ENCODE assay signal across 9 cellular contexts in the genomic region with DNA sequence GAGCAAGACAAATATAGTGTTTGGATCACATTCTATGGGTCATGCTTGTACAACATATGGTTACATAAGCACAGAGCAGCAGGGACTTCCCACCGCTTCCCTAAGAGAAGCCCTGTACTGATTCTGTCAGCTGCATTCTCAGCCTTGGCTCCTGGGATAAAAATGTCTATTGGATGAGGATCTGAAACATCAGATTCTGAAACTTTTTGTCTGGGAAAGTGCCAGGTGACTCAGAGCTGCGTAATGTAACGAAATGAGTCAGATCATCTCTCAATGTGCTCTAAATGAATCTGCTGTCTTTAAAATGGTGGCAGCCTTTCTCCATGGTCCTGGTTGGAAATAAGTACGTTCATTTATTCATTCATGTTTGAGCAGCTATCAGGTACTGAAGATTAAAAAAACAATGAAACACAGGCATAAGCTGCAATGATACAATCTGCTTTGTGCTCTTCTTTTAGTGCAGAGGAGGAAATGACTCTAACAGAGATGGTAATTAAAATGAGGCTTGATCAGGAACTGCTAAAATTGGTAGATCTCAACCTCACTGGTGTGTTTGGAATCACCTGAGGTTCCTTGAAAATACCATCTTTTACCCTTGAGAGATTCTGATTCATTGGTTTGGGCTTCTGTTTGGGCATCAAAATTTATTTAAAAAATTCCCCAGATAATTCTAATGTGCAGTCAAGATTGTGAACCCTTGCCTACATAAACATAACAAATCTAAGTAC.
DNase-seq lines count a peak whose midpoint lies in the region; ATAC-seq and TF ChIP-seq lines count a peak whose summit lies in the region.
"Had no signal": no experiment of that assay in that cellular context is flagged by ENCODE, and none has a peak within 500 bp of the region (broad histone marks: within the 10 kb centered on the region; RNA-seq: fewer than 3 reads in every experiment).

No MANE protein-coding gene starts in this region.

- H4K20me1 ChIP-seq in SK-N-SH (ENCODE audit: insufficient read depth): no peaks in the 10 kb centered on the region

- CTCF ChIA-PET in AG04449 (lab: Yijun Ruan, JAX) (interaction anchor here (2.3 kb wide), 1 partner anchor 25 kb away, joined by 8 read pairs; no protein-coding TSS in a partner anchor), SK-N-SH (lab: Yijun Ruan, JAX) (no interaction called here)

- TF ChIP-seq CTCF in AG04449 (IDR thresholded peaks at IDR 0.05; ENCODE audit: insufficient read depth, low read length, missing control alignments) (no peak), SK-N-SH (IDR thresholded peaks at IDR 0.05) (no peak), foreskin keratinocyte (conservative IDR thresholded peaks at IDR 0.05) (no peak)

- H3K36me3 ChIP-seq in SK-N-SH (replicated peaks in 1 of 2; ENCODE audit: control insufficient read depth in 1 of 2, insufficient read depth in 2 of 2, low read length in 1 of 2): no peaks in the 10 kb centered on the region
- H3K36me3 ChIP-seq: heart right ventricle had no signal

- peaks cover 0 to 3% of the 10 kb centered on the region in 2 donors for H3K36me3 Mint-ChIP-seq in stimulated activated naive B cell treated with anti-CD40 and anti-IgM and Interleukin-4, amounts not matched to agents 10 μg/mL and 1 μg/mL and 100 μg/mL, for 72 hours

- peak overlapping the region; percentile 12; the same call in 1 of the 2 replicates for H3K9ac ChIP-seq in SK-N-SH

- no peaks in the 10 kb centered on the region for H3K79me2 ChIP-seq in SK-N-SH (ENCODE audit: insufficient read depth)

- H3K27ac ChIP-seq in SK-N-SH (ENCODE audit: low read depth in 2 of 2, low read length in 1 of 2) (peak overlapping the region; percentile 56 to 91; a peak in 3 of 4 replicates), foreskin keratinocyte (peak overlapping the region; percentile 62)
- H3K27ac ChIP-seq: heart right ventricle had no signal

- ATAC-seq in GM18873 (IDR thresholded peaks at IDR 0.05; ENCODE audit: low FRiP score, unreplicated experiment) (peak; percentile 84), HG03064 (IDR thresholded peaks at IDR 0.05; ENCODE audit: low read depth, unreplicated experiment) (peak; percentile 80), foreskin keratinocyte (peak; percentile 97)
- ATAC-seq in stimulated activated naive B cell treated with anti-CD40 and anti-IgM and Interleukin-4, amounts not matched to agents 10 μg/mL and 1 μg/mL and 100 μg/mL, for 72 hours (replicated peaks): peak; percentile 78 to 91

- H3K27me3 Mint-ChIP-seq in stimulated activated naive B cell treated with anti-CD40 and anti-IgM and Interleukin-4, amounts not matched to agents 10 μg/mL and 1 μg/mL and 100 μg/mL, for 72 hours: peaks cover 30 to 31% of the 10 kb centered on the region in 2 donors

- H3F3A ChIP-seq in SK-N-SH (replicated peaks; ENCODE audit: insufficient read depth): peaks cover 19% of the 10 kb centered on the region

- H3K9me3 ChIP-seq in SK-N-SH: no peaks in the 10 kb centered on the region
- H3K9me3 ChIP-seq: heart right ventricle had no signal

- H3K4me3 ChIP-seq in AG04449 (ENCODE audit: low read depth, low read length): no peak overlapping the region
- H3K4me3 ChIP-seq in SK-N-SH (ENCODE audit: low read depth in 2 of 2, low read length in 1 of 2): no peak overlapping the region
- H3K4me3 ChIP-seq: heart right ventricle had no signal

- TF ChIP-seq EP300 in SK-N-SH (IDR thresholded peaks at IDR 0.05; ENCODE audit: borderline replicate concordance in 1 of 2, low read depth in 1 of 2, low read length in 1 of 2): peak in 1 of 2 experiments; percentile 69; a peak in 1 of 4 replicates

- peak overlapping the region; percentile 70 for H3K27ac Mint-ChIP-seq in stimulated activated naive B cell treated with anti-CD40 and anti-IgM and Interleukin-4, amounts not matched to agents 10 μg/mL and 1 μg/mL and 100 μg/mL, for 72 hours

- TF ChIP-seq RAD21 in SK-N-SH (IDR thresholded peaks at IDR 0.05; ENCODE audit: low read length): no peak

- H3K4me3 Mint-ChIP-seq in stimulated activated naive B cell treated with anti-CD40 and anti-IgM and Interleukin-4, amounts not matched to agents 10 μg/mL and 1 μg/mL and 100 μg/mL, for 72 hours: peak overlapping the region in 1 of 2 donors; percentile 27

- no peaks in the 10 kb centered on the region for H3K9me2 ChIP-seq in SK-N-SH

- no peaks in the 10 kb centered on the region for H3K9me3 Mint-ChIP-seq in stimulated activated naive B cell treated with anti-CD40 and anti-IgM and Interleukin-4, amounts not matched to agents 10 μg/mL and 1 μg/mL and 100 μg/mL, for 72 hours

- peak overlapping the region; percentile 42 for H3K4me2 ChIP-seq in SK-N-SH

- POLR2A ChIA-PET in AG04449 (lab: Yijun Ruan, JAX): no interaction called here
- POLR2A ChIA-PET in SK-N-SH (lab: Yijun Ruan, JAX): no interaction called here

- H3K4me1 Mint-ChIP-seq in stimulated activated naive B cell treated with anti-CD40 and anti-IgM and Interleukin-4, amounts not matched to agents 10 μg/mL and 1 μg/mL and 100 μg/mL, for 72 hours: peaks cover 5 to 8% of the 10 kb centered on the region in 2 donors

- H3K27me3 ChIP-seq in SK-N-SH (ENCODE audit: insufficient read depth): no peaks in the 10 kb centered on the region
- H3K27me3 ChIP-seq in foreskin keratinocyte: no peaks in the 10 kb centered on the region

- WGBS in SK-N-SH (ENCODE audit: low lambda C conversion rate): 9% methylated on average over 4 of the region's 4 CpGs

- peak overlapping the region; percentile 83 for H2AFZ ChIP-seq in SK-N-SH (ENCODE audit: low read depth)

- DNase-seq in AG04449 (ENCODE audit: low read depth, low spot score) (peak; percentile 96), SK-N-SH (no peak), foreskin keratinocyte (peak; percentile 96 to 98), NCI-H2107 treated with DMSO at 0.1 percent for 48 hours (lab: John Stamatoyannopoulos, UW; ENCODE audit: unreplicated experiment) (no peak), NCI-H2227 (lab: John Stamatoyannopoulos, UW; ENCODE audit: unreplicated experiment) (no peak)
- peak; percentile 23 for DNase-seq in stimulated activated naive B cell treated with anti-CD40 and anti-IgM and Interleukin-4, amounts not matched to agents 10 μg/mL and 1 μg/mL and 100 μg/mL, for 72 hours

- H3K4me1 ChIP-seq in SK-N-SH (ENCODE audit: control insufficient read depth in 1 of 2, insufficient read depth in 2 of 2, low read depth in 1 of 2, low read length in 1 of 2) (peaks cover 0 to 8% of the 10 kb centered on the region in 2 experiments; a peak in 2 of 4 replicates), foreskin keratinocyte (peaks cover 17% of the 10 kb centered on the region)

TF ChIP-seq in SK-N-SH, 30 proteins besides CTCF, POLR2A, EP300 and RAD21 (continues in another document):
- TF ChIP-seq POLR2AphosphoS5 (IDR thresholded peaks at IDR 0.05; ENCODE audit: low read depth, low read length) (peak; percentile 77; the same call in 1 of the 2 replicates), FOSL2 (IDR thresholded peaks at IDR 0.05; ENCODE audit: borderline replicate concordance, low read depth) (peak; percentile 99), NFIC (IDR thresholded peaks at IDR 0.05; ENCODE audit: borderline replicate concordance) (peak; percentile 91), TEAD4 (IDR thresholded peaks at IDR 0.05; ENCODE audit: borderline replicate concordance, insufficient read depth) (peak; percentile 82), SIN3A (IDR thresholded peaks at IDR 0.05; ENCODE audit: borderline replicate concordance, low read depth, low read length) (peak; percentile 40; the same call in 1 of the 2 replicates), TCF12 (IDR thresholded peaks at IDR 0.05) (peak; percentile 83), RFX5 (IDR thresholded peaks at IDR 0.05; ENCODE audit: low read length) (no peak), EZH2phosphoT487 (IDR thresholded peaks at IDR 0.05; ENCODE audit: borderline replicate concordance, low read depth) (no peak), YY1 (IDR thresholded peaks at IDR 0.05; ENCODE audit: low read depth) (peak; percentile 85), RCOR1 (IDR thresholded peaks at IDR 0.05; ENCODE audit: low read length) (no peak)
- TF ChIP-seq, protein P1, sequence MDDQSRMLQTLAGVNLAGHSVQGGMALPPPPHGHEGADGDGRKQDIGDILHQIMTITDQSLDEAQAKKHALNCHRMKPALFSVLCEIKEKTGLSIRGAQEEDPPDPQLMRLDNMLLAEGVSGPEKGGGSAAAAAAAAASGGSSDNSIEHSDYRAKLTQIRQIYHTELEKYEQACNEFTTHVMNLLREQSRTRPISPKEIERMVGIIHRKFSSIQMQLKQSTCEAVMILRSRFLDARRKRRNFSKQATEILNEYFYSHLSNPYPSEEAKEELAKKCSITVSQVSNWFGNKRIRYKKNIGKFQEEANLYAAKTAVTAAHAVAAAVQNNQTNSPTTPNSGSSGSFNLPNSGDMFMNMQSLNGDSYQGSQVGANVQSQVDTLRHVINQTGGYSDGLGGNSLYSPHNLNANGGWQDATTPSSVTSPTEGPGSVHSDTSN (IDR thresholded peaks at IDR 0.05): peak; percentile 63; the same call in 1 of the 2 replicates
- TF ChIP-seq, protein P2, sequence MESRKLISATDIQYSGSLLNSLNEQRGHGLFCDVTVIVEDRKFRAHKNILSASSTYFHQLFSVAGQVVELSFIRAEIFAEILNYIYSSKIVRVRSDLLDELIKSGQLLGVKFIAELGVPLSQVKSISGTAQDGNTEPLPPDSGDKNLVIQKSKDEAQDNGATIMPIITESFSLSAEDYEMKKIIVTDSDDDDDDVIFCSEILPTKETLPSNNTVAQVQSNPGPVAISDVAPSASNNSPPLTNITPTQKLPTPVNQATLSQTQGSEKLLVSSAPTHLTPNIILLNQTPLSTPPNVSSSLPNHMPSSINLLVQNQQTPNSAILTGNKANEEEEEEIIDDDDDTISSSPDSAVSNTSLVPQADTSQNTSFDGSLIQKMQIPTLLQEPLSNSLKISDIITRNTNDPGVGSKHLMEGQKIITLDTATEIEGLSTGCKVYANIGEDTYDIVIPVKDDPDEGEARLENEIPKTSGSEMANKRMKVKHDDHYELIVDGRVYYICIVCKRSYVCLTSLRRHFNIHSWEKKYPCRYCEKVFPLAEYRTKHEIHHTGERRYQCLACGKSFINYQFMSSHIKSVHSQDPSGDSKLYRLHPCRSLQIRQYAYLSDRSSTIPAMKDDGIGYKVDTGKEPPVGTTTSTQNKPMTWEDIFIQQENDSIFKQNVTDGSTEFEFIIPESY (IDR thresholded peaks at IDR 0.05; ENCODE audit: borderline replicate concordance, low read depth): 0 out of 2 replicates have a peak, but pooled peaks have one; percentile 50

Comparison
In these comparisons a context has a peak if more than half of its experiments do, and no peak if none do; other contexts are left out.
1. DNase-seq: peak in AG04449 (single experiment), foreskin keratinocyte (2 of 2) and stimulated activated naive B cell treated with anti-CD40 and anti-IgM and Interleukin-4, amounts not matched to agents 10 μg/mL and 1 μg/mL and 100 μg/mL, for 72 hours (single experiment); none in SK-N-SH (single experiment), NCI-H2107 treated with DMSO at 0.1 percent for 48 hours (single experiment) and NCI-H2227 (single experiment).
2. Peak in every context shown above with its lines, with median percentiles within 50 percentile points of each other: ATAC-seq.